Comparison of ENCODE assay signal across 16 cellular contexts in genomic region chr15:68807249-68807648, GRCh38. TPM values are rescaled to one million over a fixed set of nuclear protein-coding genes. Genes with fewer than 3 reads are reported as not detected.
DNase-seq lines count a peak whose midpoint lies in the region; ATAC-seq lines count a peak whose summit lies in the region.
"Had no signal": no experiment of that assay in that cellular context is flagged by ENCODE, and none has a peak within 500 bp of the region (broad histone marks: within the 10 kb centered on the region; RNA-seq: fewer than 3 reads in every experiment).

No MANE protein-coding gene starts in this region.

- H3K27me3 ChIP-seq in muscle layer of colon (ENCODE audit: control insufficient read depth in 1 of 2, insufficient read depth in 2 of 2, low read length in 2 of 2): no peaks in the 10 kb centered on the region
- H3K27me3 ChIP-seq: ascending aorta, thyroid gland had no signal

- no peaks in the 10 kb centered on the region for H3K36me3 ChIP-seq in muscle layer of colon (ENCODE audit: insufficient read depth, low read length)
- H3K36me3 ChIP-seq: ascending aorta, thyroid gland had no signal

- H3K9me3 Mint-ChIP-seq in effector memory CD8-positive, alpha-beta T cell: no peaks in the 10 kb centered on the region
- H3K9me3 Mint-ChIP-seq: activated T-cell treated with anti-CD3 and anti-CD28 coated beads, Interleukin-2, amount 50 U/mL, for 4 hours had no signal

- H3K27ac ChIP-seq in muscle layer of colon (ENCODE audit: low read depth, low read length) (peak overlapping the region; percentile 82), temporal lobe (ENCODE audit: low read depth, low read length) (peak overlapping the region; percentile 83)
- H3K27ac ChIP-seq: ascending aorta had no signal

- peak overlapping the region; percentile 62 to 81 for H3K27ac Mint-ChIP-seq in effector memory CD8-positive, alpha-beta T cell

- no peak for ATAC-seq in effector memory CD8-positive, alpha-beta T cell (replicated peaks)
- ATAC-seq: activated T-cell treated with anti-CD3 and anti-CD28 coated beads, Interleukin-2, amount 50 U/mL, for 4 hours; GM12878 had no signal

- H3K36me3 Mint-ChIP-seq in effector memory CD8-positive, alpha-beta T cell (ENCODE audit: insufficient read depth): peaks cover 18% of the 10 kb centered on the region

- no peaks in the 10 kb centered on the region for H3K9me3 ChIP-seq in muscle layer of colon (ENCODE audit: low read length)
- H3K9me3 ChIP-seq: ascending aorta, thyroid gland had no signal

- H3K9ac ChIP-seq in muscle layer of colon (ENCODE audit: low read length): no peak overlapping the region

- peak overlapping the region in 1 of 2 donors; percentile 40 for H3K4me3 Mint-ChIP-seq in effector memory CD8-positive, alpha-beta T cell
- H3K4me3 Mint-ChIP-seq: activated T-cell treated with anti-CD3 and anti-CD28 coated beads, Interleukin-2, amount 50 U/mL, for 4 hours had no signal

- H3K4me1 Mint-ChIP-seq in effector memory CD8-positive, alpha-beta T cell (ENCODE audit: low read depth in 2 of 2): peaks cover 69 to 72% of the 10 kb centered on the region in 2 donors

- H3K4me1 ChIP-seq in muscle layer of colon (ENCODE audit: insufficient read depth, low read length): peaks cover 53% of the 10 kb centered on the region

- no peaks in the 10 kb centered on the region for H3K27me3 Mint-ChIP-seq in effector memory CD8-positive, alpha-beta T cell

- H3K4me3 ChIP-seq in muscle layer of colon (ENCODE audit: low read depth in 1 of 2, low read length in 2 of 2): no peak overlapping the region
- H3K4me3 ChIP-seq: ascending aorta, GM12878, thyroid gland had no signal

- peak; percentile 16 for DNase-seq in activated effector memory CD4-positive, alpha-beta T cell treated with anti-CD3 and anti-CD28 coated beads, Interleukin-2, amount 50 U/mL, for 16 hours
- DNase-seq in activated effector memory CD4-positive, alpha-beta T cell treated with Interleukin-2 at 50 U/mL for 16 hours: no peak
- DNase-seq in effector memory CD8-positive, alpha-beta T cell: no peak
- DNase-seq in dermis blood vessel endothelial cell (no peak), UCSD-AML1 (lab: John Stamatoyannopoulos, UW; ENCODE audit: unreplicated experiment) (no peak)
- no peak for DNase-seq in activated CD4-positive, alpha-beta T cell treated with anti-CD3 and anti-CD28 coated beads, Interleukin-2, amount 50 U/mL, for 4 hours
- DNase-seq: activated CD4-positive, CD25-positive, alpha-beta regulatory T cell treated with anti-CD3 and anti-CD28 coated beads, Interleukin-2, amount 50 U/mL, for 72 hours; activated T-cell treated with anti-CD3 and anti-CD28 coated beads, Interleukin-2, amount 50 U/mL, for 4 hours; effector CD4-positive, alpha-beta T cell; NCI-H1694 treated with DMSO at 0.1 percent for 48 hours; NCI-H69; thyroid gland had no signal

RNA-seq across cellular contexts. Expression of gene ANP32A, which starts 13.4 kb away (rescaled TPM):
- total RNA-seq in temporal lobe (85.8 TPM), dermis blood vessel endothelial cell (68.2 and 119 TPM in 2 replicates)
